9 cellular contexts compared by ENCODE assay signal in genomic region chr12:65822732-65823480, GRCh38. TPM values are rescaled to one million over a fixed set of nuclear protein-coding genes. Genes with fewer than 3 reads are reported as not detected.
DNase-seq lines count a peak whose midpoint lies in the region; ATAC-seq and TF ChIP-seq lines count a peak whose summit lies in the region.
"Had no signal": no experiment of that assay in that cellular context is flagged by ENCODE, and none has a peak within 500 bp of the region (broad histone marks: within the 10 kb centered on the region; RNA-seq: fewer than 3 reads in every experiment).

No MANE protein-coding gene starts in this region.

- H3K27ac Mint-ChIP-seq in Calu3 (ENCODE audit: unreplicated experiment) (peak overlapping the region; percentile 59), MCF 10A (ENCODE audit: low read depth, unreplicated experiment) (peak overlapping the region; percentile 90), memory B cell (no peak overlapping the region)

- H3K4me1 ChIP-seq in upper lobe of left lung, result peaks cover 19 to 39% (median 30%) of the 10 kb centered on the region in 4 donors

- 8 to 10% methylated on average over 18 of the region's 18 CpGs for WGBS in upper lobe of left lung, 2 donors

- CTCF ChIA-PET in Calu3 (lab: Charles Lee), result interaction anchor here (2.9 kb wide), 1 partner anchor 220 kb away, joined by 12 read pairs; no protein-coding TSS in a partner anchor
- CTCF ChIA-PET in MCF 10A (lab: Yijun Ruan, JAX), result interaction anchor here (0.7 to 2.5 kb wide), 2 partner anchors 56 to 509 kb away, joined by 3 to 6 read pairs; no protein-coding TSS in a partner anchor

- BruUV-seq in Calu3 (replicated peaks; lab: Mats Ljungman, UMichigan) (no TSS peak), MCF 10A (replicated peaks; lab: Mats Ljungman, UMichigan) (no TSS peak)

- peaks cover 56% of the 10 kb centered on the region for H3K36me3 Mint-ChIP-seq in Calu3 (ENCODE audit: insufficient read depth, unreplicated experiment)
- H3K36me3 Mint-ChIP-seq in MCF 10A (ENCODE audit: insufficient read depth, unreplicated experiment), result peaks cover 5% of the 10 kb centered on the region
- H3K36me3 Mint-ChIP-seq in memory B cell, result no peaks in the 10 kb centered on the region
- H3K36me3 Mint-ChIP-seq: IgD-negative memory B cell had no signal

- TF ChIP-seq POLR2A in upper lobe of left lung (IDR thresholded peaks at IDR 0.05), result no peak

- peak overlapping the region; percentile 87 for H3K4me3 Mint-ChIP-seq in Calu3 (ENCODE audit: low read depth, unreplicated experiment)
- H3K4me3 Mint-ChIP-seq in MCF 10A (ENCODE audit: unreplicated experiment), result peak overlapping the region; percentile 94
- peak overlapping the region; percentile 28 for H3K4me3 Mint-ChIP-seq in memory B cell

- no peaks in the 10 kb centered on the region for H3K36me3 ChIP-seq in upper lobe of left lung

- TF ChIP-seq CTCF in Calu3 (IDR thresholded peaks at IDR 0.05; ENCODE audit: unreplicated experiment), result no peak
- no peak for TF ChIP-seq CTCF in MCF 10A (IDR thresholded peaks at IDR 0.05; ENCODE audit: unreplicated experiment)
- no peak for TF ChIP-seq CTCF in upper lobe of left lung (IDR thresholded peaks at IDR 0.05)

- H3K9me3 Mint-ChIP-seq in Calu3 (ENCODE audit: low read depth, unreplicated experiment), result no peaks in the 10 kb centered on the region
- H3K9me3 Mint-ChIP-seq in MCF 10A (ENCODE audit: unreplicated experiment), result peaks cover 7% of the 10 kb centered on the region
- peaks cover 2% of the 10 kb centered on the region for H3K9me3 Mint-ChIP-seq in memory B cell

- POLR2A ChIA-PET in MCF 10A (lab: Yijun Ruan, JAX), result interaction anchor here (0.6 to 9.3 kb wide), 15 partner anchors 11 to 514 kb away, joined by 3 to 87 read pairs (median 3); no protein-coding TSS in a partner anchor

- H3K4me1 Mint-ChIP-seq in Calu3 (ENCODE audit: low read depth, unreplicated experiment) (peaks cover 39% of the 10 kb centered on the region), MCF 10A (ENCODE audit: insufficient read depth, unreplicated experiment) (peaks cover 43% of the 10 kb centered on the region), memory B cell (peaks cover 10% of the 10 kb centered on the region)

- intact Hi-C loops in Calu3 (cut with micrococcal nuclease; ENCODE audit: unreplicated experiment) (loop anchor here (10.0 kb wide), 3 partner anchors 132 to 288 kb away; no protein-coding TSS in a partner anchor), MCF 10A (cut with micrococcal nuclease) (no loop called here)

- H3K9me3 ChIP-seq in upper lobe of left lung, result no peaks in the 10 kb centered on the region

- H3K27me3 ChIP-seq in upper lobe of left lung, result peaks cover 0 to 44% (median 31%) of the 10 kb centered on the region in 4 donors

- DNase-seq in Calu3, result peak; percentile 74
- DNase-seq in Jurkat, Clone E6-1 (ENCODE audit: low read depth, low spot score), result peak; percentile 7
- peak; percentile 67 for DNase-seq in MCF 10A (ENCODE audit: unreplicated experiment)
- no peak for DNase-seq in memory B cell (ENCODE audit: low spot score in 2 of 2)
- no peak for DNase-seq in anterior cingulate cortex (lab: John Stamatoyannopoulos, UW)
- DNase-seq in upper lobe of left lung, result no peak
- DNase-seq in NCI-H2081 (lab: John Stamatoyannopoulos, UW), result no peak

- TF ChIP-seq EP300 in upper lobe of left lung (IDR thresholded peaks at IDR 0.05), result no peak

- peak overlapping the region; percentile 15; the same call in 1 of the 2 replicates for H3K4me3 ChIP-seq in Jurkat, Clone E6-1 (ENCODE audit: low read length)
- no peak overlapping the region for H3K4me3 ChIP-seq in upper lobe of left lung

- H3K27me3 Mint-ChIP-seq in Calu3 (ENCODE audit: unreplicated experiment) (no peaks in the 10 kb centered on the region), MCF 10A (ENCODE audit: insufficient read depth, unreplicated experiment) (no peaks in the 10 kb centered on the region), memory B cell (peaks cover 24% of the 10 kb centered on the region)

- no peak for ATAC-seq in memory B cell (ENCODE audit: low read depth)
- no peak for ATAC-seq in HG02973 (IDR thresholded peaks at IDR 0.05; ENCODE audit: unreplicated experiment)
- no peak for ATAC-seq in upper lobe of left lung (ENCODE audit: low FRiP score in 2 of 2)

- no peak overlapping the region for H3K27ac ChIP-seq in upper lobe of left lung

RNA-seq across cellular contexts. Expression of gene HMGA2, which starts 1.4 kb away (rescaled TPM):
- 46.7 and 47.8 TPM in 2 replicates for total RNA-seq in Calu3 (2022)
- not detected for polyA plus RNA-seq in Jurkat, Clone E6-1 (2012; ENCODE audit: insufficient read depth, insufficient read length)
- 78.2 and 80.0 TPM in 2 replicates for total RNA-seq in MCF 10A (2022)
- total RNA-seq in upper lobe of left lung, result 1 to 10 TPM in 1 of 6 donors, under 1 TPM in 3, not detected in 2; 0.30 to 1.1 (median 0.40) TPM
- polyA plus RNA-seq: IgD-negative memory B cell had no signal

Comparison
In these comparisons a context has a peak if more than half of its experiments do, and no peak if none do; other contexts are left out.
1. DNase-seq: peak in Calu3 (single experiment), Jurkat, Clone E6-1 (single experiment) and MCF 10A (single experiment); none in memory B cell (0 of 2), anterior cingulate cortex (0 of 58), upper lobe of left lung (0 of 2) and NCI-H2081 (0 of 2).
2. H3K4me3 Mint-ChIP-seq: peak in every context shown above with its lines; median percentile 94 in MCF 10A; 87 in Calu3; 28 in memory B cell.
3. RNA of gene HMGA2, which starts 1.4 kb away (total RNA-seq): 78.2 to 80.0 TPM in MCF 10A and 46.7 to 47.8 TPM in Calu3; 0.30 to 1.1 TPM in upper lobe of left lung; every median in the first group is over 10 times any median in the second.